In the genomic region with DNA sequence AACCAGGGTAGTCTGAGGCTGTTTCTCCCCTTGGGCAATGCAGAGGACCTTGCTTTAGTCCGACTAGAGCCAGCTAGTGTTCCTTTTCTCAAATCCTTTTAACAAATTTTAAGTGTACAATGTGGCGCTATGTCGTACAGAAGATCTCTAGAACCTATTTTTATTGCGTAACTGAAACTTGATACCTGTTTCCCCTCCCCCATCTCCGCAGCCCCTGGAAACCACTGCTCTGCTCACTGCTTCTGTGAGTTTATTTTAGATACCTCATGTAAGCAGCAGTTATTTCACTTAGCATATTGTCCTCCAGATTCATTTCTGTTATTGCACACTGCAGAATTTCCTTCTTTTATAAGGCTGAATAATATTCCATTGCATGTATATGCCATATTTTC, we compare ENCODE assay signal across 25 cellular contexts.
"Had no signal": no experiment of that assay in that cellular context is flagged by ENCODE, and none has a peak within 500 bp of the region (broad histone marks: within the 10 kb centered on the region; RNA-seq: fewer than 3 reads in every experiment).

No MANE protein-coding gene starts in this region.

- H3K4me1 ChIP-seq: ascending aorta had no signal

- DNase-seq: activated CD4-positive, alpha-beta T cell treated with anti-CD3 and anti-CD28 coated beads for 48 hours; activated CD4-positive, alpha-beta T cell treated with anti-CD3 and anti-CD28 coated beads, Interleukin-2, amount 50 U/mL, for 48 hours; activated CD4-positive, CD25-positive, alpha-beta regulatory T cell treated with anti-CD3 and anti-CD28 coated beads, Interleukin-2, amount 50 U/mL, for 72 hours; activated CD8-positive, alpha-beta memory T cell treated with anti-CD3 and anti-CD28 coated beads for 24 hours; activated effector memory CD4-positive, alpha-beta T cell treated with anti-CD3 and anti-CD28 coated beads, Interleukin-2, amount 50 U/mL, for 16 hours; activated naive CD4-positive, alpha-beta T cell treated with Interleukin-2 at 50 U/mL for 16 hours; activated naive CD8-positive, alpha-beta T cell treated with anti-CD3 and anti-CD28 coated beads, Interleukin-2, amount 50 U/mL, for 24 hours; activated T-cell treated with anti-CD3 and anti-CD28 coated beads, Interleukin-2, amount 50 U/mL, for 4 hours; amniotic stem cell; MG63; MV-4-11; NCI-H1092 treated with DMSO at 0.1 percent for 48 hours; NCI-H1417 treated with DMSO at 0.1 percent for 48 hours; NCI-H1694; NCI-H2029; NCI-H2171 treated with DMSO at 0.1 percent for 48 hours; NCI-H226; PC-9; SIG-M5; T-helper 17 cell; T-helper 9 cell had no signal

- H3K4me2 ChIP-seq: KMS-11, PC-9 had no signal

- ATAC-seq: activated naive CD4-positive, alpha-beta T cell treated with anti-CD3 and anti-CD28 coated beads, Interleukin-2, amount 50 U/mL, for 72 hours; activated naive CD8-positive, alpha-beta T cell treated with anti-CD3 and anti-CD28 coated beads, Interleukin-2, amount 50 U/mL, for 24 hours; activated T-cell treated with anti-CD3 and anti-CD28 coated beads, Interleukin-2, amount 50 U/mL, for 4 hours; T-helper 17 cell; WTC11 had no signal

- H3K36me3 ChIP-seq: ascending aorta, MG63 had no signal

- H3K4me3 ChIP-seq: ascending aorta, MG63, PC-9 had no signal

- H2AFZ ChIP-seq: PC-9 had no signal

- H3K27ac ChIP-seq: ascending aorta, KMS-11, PC-9 had no signal

- H3K27me3 ChIP-seq: ascending aorta, MG63 had no signal

- H3K9ac ChIP-seq: KMS-11 had no signal

- H3K9me3 ChIP-seq: ascending aorta, MG63 had no signal
